ENCODE assay signal across 8 cellular contexts in the genomic region with DNA sequence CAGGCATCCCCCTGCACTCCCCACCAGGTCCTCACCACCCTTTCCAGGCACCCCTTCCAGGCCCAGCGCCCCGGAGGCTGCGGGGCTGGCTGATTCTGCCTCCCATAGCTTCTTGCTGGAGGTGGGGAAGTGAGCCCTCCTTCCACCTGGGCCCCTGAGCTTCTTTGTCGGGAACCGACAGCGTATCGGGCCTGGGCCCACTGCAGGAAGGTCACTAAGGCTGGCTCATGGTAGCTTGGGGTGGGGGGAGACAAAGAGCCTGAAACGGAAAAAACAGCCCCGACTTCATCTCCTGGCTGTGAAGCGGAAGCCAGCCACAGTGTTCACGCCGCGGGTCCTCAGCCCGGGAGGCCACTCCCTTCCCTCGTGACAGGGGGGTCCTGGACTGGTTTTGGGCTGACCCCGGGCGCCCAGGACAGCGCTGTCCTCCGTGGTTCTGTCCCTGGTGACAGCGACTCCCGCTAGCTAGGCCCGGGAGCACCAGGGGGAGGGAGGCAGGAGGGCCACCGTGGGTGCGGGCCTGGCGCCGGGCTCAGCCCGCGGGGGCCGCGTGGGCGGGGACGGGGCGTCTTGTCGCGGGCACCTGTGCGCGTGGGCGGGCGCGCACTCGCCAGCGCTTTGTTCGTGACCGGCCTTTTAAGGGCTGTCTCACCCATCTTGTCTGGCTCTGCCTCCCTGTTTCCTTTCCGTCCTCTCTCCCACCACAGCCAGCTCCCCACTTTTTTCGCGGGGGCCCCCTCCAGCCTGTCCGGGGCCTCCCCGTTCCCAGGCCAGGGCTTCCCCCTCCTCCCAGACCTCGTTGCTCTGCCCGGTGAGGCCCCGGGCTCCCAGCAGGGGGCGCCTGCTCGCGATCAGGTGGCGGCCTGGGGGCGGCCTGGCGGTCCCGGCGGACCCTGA.
DNase-seq lines count a peak whose midpoint lies in the region; ATAC-seq, FAIRE-seq and TF ChIP-seq lines count a peak whose summit lies in the region.

No MANE protein-coding gene starts in this region.

- no peak overlapping the region for H3K4me2 ChIP-seq in A549

- no peak for TF ChIP-seq RAD21 in A549 (conservative IDR thresholded peaks at IDR 0.05 in 1 of 2, IDR thresholded peaks at IDR 0.05 in 1 of 2)

- TF ChIP-seq POLR2A in A549 (IDR thresholded peaks at IDR 0.05; ENCODE audit: low read length), result no peak

- 87% methylated on average over 53 of the region's 60 CpGs for WGBS in A549 (ENCODE audit: missing lambda C conversion rate)

- no peak for FAIRE-seq in A549 (lab: Jason Lieb, UNC)

- no peaks in the 10 kb centered on the region for H3K4me1 ChIP-seq in A549

- H3K9me3 ChIP-seq in A549, result no peaks in the 10 kb centered on the region

- ATAC-seq in A549, result peak in 1 of 2 experiments; percentile 65; a peak in 3 of 6 replicates
- peak; percentile 36 for ATAC-seq in GM21528 (IDR thresholded peaks at IDR 0.05; ENCODE audit: low FRiP score, unreplicated experiment)
- peak; percentile 49 to 65 for ATAC-seq in activated CD4-positive, CD25-positive, alpha-beta regulatory T cell treated with anti-CD3 and anti-CD28 coated beads, Interleukin-2, amount 50 U/mL, for 24 hours

- CTCF ChIA-PET in A549 (lab: Yijun Ruan, JAX), result interaction anchor here (0.6 to 2.5 kb wide), 13 partner anchors 10 to 1966 kb away, joined by 3 to 13 read pairs (median 3); no protein-coding TSS in a partner anchor

- no peak overlapping the region for H3K27ac ChIP-seq in A549
- H3K27ac ChIP-seq in caudate nucleus (ENCODE audit: low read depth, low read length), result peak overlapping the region; percentile 95

- DNase-seq in A549 (ENCODE audit: low read depth in 1 of 2, low spot score in 1 of 2) (peak in 1 of 2 experiments; percentile 26), caudate nucleus (lab: John Stamatoyannopoulos, UW) (peak in 34 of 61 donors; percentile 18 to 91 (median 42)), left kidney (ENCODE audit: low read depth, low spot score) (peak; percentile 91), NCI-H1417 treated with DMSO at 0.1 percent for 48 hours (lab: John Stamatoyannopoulos, UW) (no peak), DMS114 treated with DMSO at 0.1 percent for 48 hours (lab: John Stamatoyannopoulos, UW; ENCODE audit: unreplicated experiment) (no peak)
- DNase-seq in stimulated activated CD4-positive, alpha-beta T cell treated with anti-CD3 and anti-CD28 coated beads, Interleukin-4, amount 100 ng/mL, for 24 hours, result peak; percentile 72

- POLR2A ChIA-PET in A549 (lab: Yijun Ruan, JAX), result no interaction called here

- H3K4me3 ChIP-seq in A549, result no peak overlapping the region

- peak; percentile 49 for TF ChIP-seq CTCF in A549 (IDR thresholded peaks at IDR 0.05)

- TF ChIP-seq EP300 in A549 (IDR thresholded peaks at IDR 0.05), result no peak

TF ChIP-seq in A549, 52 proteins besides CTCF, POLR2A, EP300 and RAD21:
- 0 out of 3 replicates have a peak, but pooled peaks have one; percentile 29 for TF ChIP-seq SMC3 (IDR thresholded peaks at IDR 0.05)
- no peak for TF ChIP-seq TP53 (CRISPR knock-in tag; IDR thresholded peaks at IDR 0.05)
- no peak for TF ChIP-seq POLR2AphosphoS2 (conservative IDR thresholded peaks at IDR 0.05; ENCODE audit: low read length)
- no peak for TF ChIP-seq HOXA7 (CRISPR knock-in tag; IDR thresholded peaks at IDR 0.05)
- no peak for TF ChIP-seq CEBPB (IDR thresholded peaks at IDR 0.05)

Comparison
In these comparisons a context has a peak if more than half of its experiments do, and no peak if none do; other contexts are left out.
1. DNase-seq: peak in caudate nucleus (34 of 61), left kidney (single experiment) and stimulated activated CD4-positive, alpha-beta T cell treated with anti-CD3 and anti-CD28 coated beads, Interleukin-4, amount 100 ng/mL, for 24 hours (single experiment); none in NCI-H1417 treated with DMSO at 0.1 percent for 48 hours (single experiment) and DMS114 treated with DMSO at 0.1 percent for 48 hours (single experiment).